In genomic region chr19:55247621-55248099, GRCh38 we compare ENCODE assay signal across 10 cellular contexts. TPM values are rescaled to one million over a fixed set of nuclear protein-coding genes. Genes with fewer than 3 reads are reported as not detected.
DNase-seq lines count a peak whose midpoint lies in the region; ATAC-seq, FAIRE-seq and TF ChIP-seq lines count a peak whose summit lies in the region.
"Had no signal": no experiment of that assay in that cellular context is flagged by ENCODE, and none has a peak within 500 bp of the region (broad histone marks: within the 10 kb centered on the region; RNA-seq: fewer than 3 reads in every experiment).

No MANE protein-coding gene starts in this region.

- no peak overlapping the region for H3K4me3 ChIP-seq in bronchial epithelial cell (ENCODE audit: low read depth, low read length)
- no peak overlapping the region for H3K4me3 ChIP-seq in left lung
- H3K4me3 ChIP-seq: esophagus muscularis mucosa had no signal

- no peak overlapping the region for H3K27ac ChIP-seq in left lung
- no peak overlapping the region for H3K27ac ChIP-seq in substantia nigra (ENCODE audit: low read depth, low read length, poor library complexity, severe bottlenecking)

- H3K9me3 ChIP-seq in left lung, result no peaks in the 10 kb centered on the region
- H3K9me3 ChIP-seq: esophagus muscularis mucosa had no signal

- H3K36me3 ChIP-seq in bronchial epithelial cell (ENCODE audit: control insufficient read depth, insufficient read depth, low read length) (peaks cover 27% of the 10 kb centered on the region), left lung (peaks cover 0 to 55% of the 10 kb centered on the region in 2 donors)

- peak; percentile 84 for ATAC-seq in left lung
- no peak for ATAC-seq in GM18909 (IDR thresholded peaks at IDR 0.05; ENCODE audit: poor library complexity, unreplicated experiment)
- ATAC-seq in left lobe of liver, result no peak

- H3K4me1 ChIP-seq in left lung, result peaks cover 0 to 50% of the 10 kb centered on the region in 2 donors

- FAIRE-seq in bronchial epithelial cell (lab: Jason Lieb, UNC), result no peak

- DNase-seq in CD1c-positive myeloid dendritic cell (ENCODE audit: extremely low spot score), result peak; percentile 87
- DNase-seq in Kasumi-1 (lab: John Stamatoyannopoulos, UW), result peak; percentile 65 to 72
- peak; percentile 84 for DNase-seq in bronchial epithelial cell (ENCODE audit: low read depth)
- peak in 1 of 2 donors; percentile 76 for DNase-seq in left lung
- DNase-seq in substantia nigra (lab: John Stamatoyannopoulos, UW), result no peak
- no peak for DNase-seq in SHP77 treated with DMSO at 0.1 percent for 48 hours (lab: John Stamatoyannopoulos, UW)
- no peak for DNase-seq in left lobe of liver (ENCODE audit: low spot score)
- DNase-seq: NCI-H446 had no signal

- TF ChIP-seq CTCF in bronchial epithelial cell (IDR thresholded peaks at IDR 0.05; ENCODE audit: insufficient read depth, low read length, severe bottlenecking) (no peak), left lung (IDR thresholded peaks at IDR 0.05) (no peak)

- no peaks in the 10 kb centered on the region for H3K27me3 ChIP-seq in bronchial epithelial cell (ENCODE audit: control insufficient read depth, insufficient read depth, low read length)
- H3K27me3 ChIP-seq in left lung, result no peaks in the 10 kb centered on the region
- H3K27me3 ChIP-seq: esophagus muscularis mucosa had no signal

- intact Hi-C loops in left lung (cut with DNase I), result no loop called here

RNA-seq across cellular contexts. Expression of gene PPP6R1, which starts 11.2 kb away (rescaled TPM):
- total RNA-seq in bronchial epithelial cell (15.5 and 27.1 TPM in 2 replicates), left lung (10 to 100 TPM; 56.0 to 81.8 TPM), left lobe of liver (30.3 TPM)

RNA-seq across cellular contexts. Expression of gene TMEM86B, which starts 19.1 kb away (rescaled TPM):
- total RNA-seq in bronchial epithelial cell, result 0.53 and 1.4 TPM in 2 replicates
- 1 to 10 TPM; 1.9 to 2.7 TPM for total RNA-seq in left lung
- total RNA-seq in left lobe of liver, result 15.5 TPM

RNA-seq across cellular contexts. Expression of gene HSPBP1, which starts 32.2 kb away (rescaled TPM):
- 37.1 and 41.6 TPM in 2 replicates for total RNA-seq in bronchial epithelial cell
- total RNA-seq in left lung, result 10 to 100 TPM; 23.8 to 31.0 TPM
- 15.7 TPM for total RNA-seq in left lobe of liver

RNA-seq across cellular contexts. Expression of gene BRSK1, which starts 36.1 kb away (rescaled TPM):
- total RNA-seq in bronchial epithelial cell (0.51 and 0.53 TPM in 2 replicates), left lung (1 to 10 TPM; 2.2 to 3.3 TPM), left lobe of liver (0.55 TPM)

RNA-seq across cellular contexts. Expression of gene PTPRH, which starts 38.4 kb away (rescaled TPM):
- total RNA-seq in bronchial epithelial cell (3.9 and 7.4 TPM in 2 replicates), left lung (under 1 TPM; 0.20 to 0.63 TPM), left lobe of liver (6.3 TPM)

Comparison
In these comparisons a context has a peak if more than half of its experiments do, and no peak if none do; other contexts are left out.
1. DNase-seq: peak in CD1c-positive myeloid dendritic cell (single experiment), Kasumi-1 (2 of 2) and bronchial epithelial cell (single experiment); none in substantia nigra (0 of 49), SHP77 treated with DMSO at 0.1 percent for 48 hours (single experiment) and left lobe of liver (single experiment).